32 cellular contexts compared by ENCODE assay signal in the genomic region with DNA sequence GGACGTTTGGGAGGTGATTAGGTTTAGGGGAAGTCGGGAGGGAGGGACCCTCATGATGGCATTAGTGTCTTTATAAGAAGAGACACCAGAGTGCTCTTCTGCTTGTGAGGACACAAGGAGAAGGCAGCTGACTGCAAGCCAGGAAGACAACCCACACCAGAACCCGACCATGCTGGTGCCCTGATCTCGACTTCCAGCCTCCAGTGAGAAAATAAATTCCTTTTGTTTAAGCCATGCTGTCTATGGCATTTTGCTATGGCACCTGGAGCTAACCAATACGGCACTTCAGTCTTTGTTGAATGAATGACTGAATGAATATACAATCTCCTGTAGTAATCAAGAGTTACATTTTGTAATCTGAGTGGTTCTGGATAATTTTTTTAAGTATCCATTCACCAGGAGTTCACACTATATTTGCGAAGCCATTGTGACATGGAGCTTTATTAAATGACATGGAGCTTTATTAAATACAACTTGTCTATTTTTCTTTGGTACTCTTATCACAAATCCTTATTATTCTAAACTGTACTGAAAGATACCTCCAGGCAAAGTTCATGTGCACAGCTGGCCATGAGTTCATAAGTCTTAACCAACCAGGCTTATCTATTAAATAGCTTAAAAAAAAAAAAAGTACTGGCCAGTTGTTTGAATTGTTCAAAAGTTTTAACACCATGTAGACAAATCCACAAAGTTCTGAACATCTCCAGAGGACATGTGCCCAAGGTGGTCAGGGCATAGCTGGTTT.
"Had no signal": no experiment of that assay in that cellular context is flagged by ENCODE, and none has a peak within 500 bp of the region (broad histone marks: within the 10 kb centered on the region; RNA-seq: fewer than 3 reads in every experiment).

No MANE protein-coding gene starts in this region.

- H3K27me3 Mint-ChIP-seq: naive thymus-derived CD8-positive, alpha-beta T cell; natural killer cell treated with Interleukin-12 subunit alpha and Interleukin-12 subunit beta and Interleukin-15 and Interleukin-18, amount 100 ng/mL, for 72 hours; progenitor cell of endocrine pancreas; stimulated activated naive B cell treated with anti-CD40 and anti-IgM and Interleukin-4, amounts not matched to agents 10 μg/mL and 1 μg/mL and 100 μg/mL, for 72 hours; stimulated activated naive CD8-positive, alpha-beta T cell treated with anti-CD3 and anti-CD28 coated beads, Interleukin-15, Interleukin-2, amounts not matched to agents 100 ng/mL and 50 ng/mL, for 24 hours; type B pancreatic cell had no signal

- H3K79me2 ChIP-seq: parathyroid adenoma had no signal

- DNase-seq: naive B cell; naive thymus-derived CD8-positive, alpha-beta T cell; nephron progenitor cell; nucleus accumbens; ovary; posterior cingulate gyrus; psoas muscle; right cardiac atrium; right lobe of liver; sigmoid colon; spleen; stimulated activated CD4-positive, alpha-beta T cell treated with anti-CD3 and anti-CD28 coated beads, Interleukin-12 subunit alpha, Interleukin-12 subunit beta, amount 100 ng/mL, for 4 hours; stimulated activated CD4-positive, alpha-beta T cell treated with anti-CD3 and anti-CD28 coated beads, Interleukin-1b, Interleukin-23, amount 100 ng/mL, for 48 hours; stimulated activated CD4-positive, alpha-beta T cell treated with anti-CD3 and anti-CD28 coated beads, Interleukin-4, amount 100 ng/mL, for 1 hour; stimulated activated CD4-positive, alpha-beta T cell treated with anti-CD3 and anti-CD28 coated beads, Interleukin-4, amount 100 ng/mL, for 4 hours; stimulated activated CD8-positive, alpha-beta memory T cell treated with anti-CD3 and anti-CD28 coated beads, Interleukin-4, amount 100 ng/mL, for 48 hours; stimulated activated naive B cell treated with anti-CD40 and anti-IgM and Interleukin-4, amounts not matched to agents 10 μg/mL and 1 μg/mL and 100 μg/mL, for 72 hours; stimulated activated naive CD4-positive, alpha-beta T cell treated with Interleukin-2 at 50 U/mL for 16 hours; stomach; thyroid gland; upper lobe of right lung; uterus had no signal

- H3K27ac ChIP-seq: neutrophil, ovary, parathyroid adenoma, psoas muscle, right lobe of liver, sigmoid colon, spleen, stomach, thoracic aorta, thyroid gland, tibial nerve, upper lobe of right lung, uterus had no signal

- H3K4me2 ChIP-seq: smooth muscle cell had no signal

- H3K4me3 ChIP-seq: ovary, psoas muscle, right lobe of liver, sigmoid colon, smooth muscle cell, spleen, stomach, thoracic aorta, thyroid gland, tibial nerve, upper lobe of right lung, uterus had no signal

- H3K27ac Mint-ChIP-seq: naive B cell; nephron progenitor cell; progenitor cell of endocrine pancreas; stimulated activated naive B cell treated with anti-CD40 and anti-IgM and Interleukin-4, amounts not matched to agents 10 μg/mL and 1 μg/mL and 100 μg/mL, for 72 hours; stimulated activated naive CD8-positive, alpha-beta T cell treated with anti-CD3 and anti-CD28 coated beads, Interleukin-15, Interleukin-2, amounts not matched to agents 100 ng/mL and 50 ng/mL, for 24 hours; type B pancreatic cell had no signal

- H3K9me3 ChIP-seq: neutrophil, ovary, right lobe of liver, sigmoid colon, thyroid gland, upper lobe of right lung, uterus had no signal

- H3K9me3 Mint-ChIP-seq: natural killer cell treated with Interleukin-12 subunit alpha and Interleukin-12 subunit beta and Interleukin-15 and Interleukin-18, amount 100 ng/mL, for 72 hours had no signal

- H3K36me3 Mint-ChIP-seq: type B pancreatic cell had no signal

- H3K4me1 ChIP-seq: psoas muscle, right lobe of liver, upper lobe of right lung, uterus had no signal

- H3K4me3 Mint-ChIP-seq: naive B cell; naive thymus-derived CD8-positive, alpha-beta T cell; natural killer cell treated with Interleukin-12 subunit alpha and Interleukin-12 subunit beta and Interleukin-15 and Interleukin-18, amount 100 ng/mL, for 72 hours; nephron progenitor cell; neural crest cell; stimulated activated naive B cell treated with anti-CD40 and anti-IgM and Interleukin-4, amounts not matched to agents 10 μg/mL and 1 μg/mL and 100 μg/mL, for 72 hours; stimulated activated naive CD8-positive, alpha-beta T cell treated with anti-CD3 and anti-CD28 coated beads, Interleukin-15, Interleukin-2, amounts not matched to agents 100 ng/mL and 50 ng/mL, for 24 hours; type B pancreatic cell had no signal

- H3K4me1 Mint-ChIP-seq: naive B cell, neural crest cell had no signal

- H3K27me3 ChIP-seq: neutrophil, ovary, right lobe of liver, sigmoid colon, spleen, stomach, thyroid gland, tibial nerve, upper lobe of right lung, uterus had no signal

- H3K36me3 ChIP-seq: neutrophil, ovary, right lobe of liver, sigmoid colon, spleen, stomach, thoracic aorta, thyroid gland, tibial nerve, upper lobe of right lung, uterus had no signal

- ATAC-seq: naive thymus-derived CD8-positive, alpha-beta T cell; natural killer cell treated with Interleukin-12 subunit alpha and Interleukin-12 subunit beta and Interleukin-15 and Interleukin-18, amount 100 ng/mL, for 72 hours; psoas muscle; right cardiac atrium; stimulated activated naive B cell treated with anti-CD40 and anti-IgM and Interleukin-4, amounts not matched to agents 10 μg/mL and 1 μg/mL and 100 μg/mL, for 72 hours; upper lobe of right lung had no signal

- H2AFZ ChIP-seq: parathyroid adenoma had no signal

- H3K9ac ChIP-seq: parathyroid adenoma had no signal
